ENCODE assay signal across 14 cellular contexts in the genomic region with DNA sequence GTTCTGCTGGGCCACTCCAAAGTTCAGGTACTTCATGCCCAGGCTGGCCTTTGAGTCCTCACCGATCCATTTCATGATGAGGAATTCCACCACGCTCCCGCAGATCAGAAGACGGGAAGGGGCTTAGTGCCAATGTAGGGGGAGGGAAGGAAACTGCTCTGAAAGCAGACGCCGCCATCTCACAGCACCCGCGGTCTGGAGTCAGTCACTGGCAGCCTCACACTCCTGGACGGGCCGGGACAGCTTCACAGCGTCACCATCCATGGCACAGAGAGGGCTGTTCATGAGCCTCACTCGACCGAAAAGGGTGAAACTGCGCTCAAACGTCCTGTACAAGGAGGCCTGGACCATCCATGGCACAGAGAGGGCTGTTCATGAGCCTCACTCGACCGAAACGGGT.
DNase-seq lines count a peak whose midpoint lies in the region; ATAC-seq, FAIRE-seq and TF ChIP-seq lines count a peak whose summit lies in the region.
"Had no signal": no experiment of that assay in that cellular context is flagged by ENCODE, and none has a peak within 500 bp of the region (broad histone marks: within the 10 kb centered on the region; RNA-seq: fewer than 3 reads in every experiment).

No MANE protein-coding gene starts in this region.

- H2AFZ ChIP-seq in HepG2 (ENCODE audit: low read length), result no peak overlapping the region

- ATAC-seq in right lobe of liver (peak in 1 of 4 donors; percentile 22), HepG2 (no peak), left lobe of liver (peak; percentile 12), sciatic nerve (no peak)

- H3K27ac ChIP-seq in right lobe of liver, result no peak overlapping the region
- no peak overlapping the region for H3K27ac ChIP-seq in HepG2 (ENCODE audit: extremely low read length, insufficient read depth, low read length)

- no peak overlapping the region for H3K9ac ChIP-seq in HepG2 (ENCODE audit: insufficient read depth, low read depth, low read length)

- H3K79me2 ChIP-seq in HepG2 (ENCODE audit: insufficient read depth, low read length), result no peaks in the 10 kb centered on the region

- POLR2A ChIA-PET in HepG2 (lab: Yijun Ruan, JAX), result no interaction called here
- POLR2A ChIA-PET in Caco-2 (lab: Charles Lee), result no interaction called here

- H3K9me3 ChIP-seq in right lobe of liver, result no peaks in the 10 kb centered on the region
- no peaks in the 10 kb centered on the region for H3K9me3 ChIP-seq in HepG2 (ENCODE audit: low read length)
- H3K9me3 ChIP-seq in Caco-2, result no peaks in the 10 kb centered on the region
- H3K9me3 ChIP-seq: HAP-1 had no signal

- TF ChIP-seq EP300 in HepG2 (IDR thresholded peaks at IDR 0.05; ENCODE audit: low read depth in 2 of 2, low read length in 2 of 2) (no peak), HepG2 (CRISPR knock-in tag; IDR thresholded peaks at IDR 0.05; ENCODE audit: borderline replicate concordance) (no peak)

- no peak overlapping the region for H3K27ac Mint-ChIP-seq in Caco-2 (ENCODE audit: unreplicated experiment)

- 93% methylated on average over 8 of the region's 18 CpGs for WGBS in right lobe of liver (ENCODE audit: insufficient coverage, low coverage, low lambda C conversion rate, missing lambda C conversion rate)
- WGBS in HepG2 (ENCODE audit: low lambda C conversion rate), result 96% methylated on average over 16 of the region's 18 CpGs

- peaks cover 29% of the 10 kb centered on the region for H3K36me3 Mint-ChIP-seq in Caco-2 (ENCODE audit: insufficient read depth, unreplicated experiment)

- H3K4me2 ChIP-seq in HepG2 (ENCODE audit: low read depth, low read length), result no peak overlapping the region

- no peaks in the 10 kb centered on the region for H3K9me3 Mint-ChIP-seq in Caco-2 (ENCODE audit: unreplicated experiment)

- no peak for TF ChIP-seq RAD21 in HepG2 (CRISPR knock-in tag; IDR thresholded peaks at IDR 0.05)

- no peaks in the 10 kb centered on the region for H3K27me3 ChIP-seq in right lobe of liver
- no peaks in the 10 kb centered on the region for H3K27me3 ChIP-seq in HepG2 (ENCODE audit: control insufficient read depth in 1 of 2, insufficient read depth in 2 of 2, low read length in 2 of 2)
- H3K27me3 ChIP-seq in Caco-2 (replicated peaks; ENCODE audit: control insufficient read depth, insufficient read depth, low read length), result no peaks in the 10 kb centered on the region

- FAIRE-seq in HepG2 (lab: Jason Lieb, UNC), result no peak
- FAIRE-seq: RCC 7860 had no signal

- in situ Hi-C loops in HepG2 (cut with HindIII; ENCODE audit: extremely low pct_ligation_motif_present, low pct_unique_long_range_greater_than_20kb), result loop anchor here (10.0 kb wide), 1 partner anchor 56 kb away; no protein-coding TSS in a partner anchor

- intact Hi-C loops in right lobe of liver (cut with DNase I), result no loop called here
- intact Hi-C loops in HepG2 (cut with micrococcal nuclease; ENCODE audit: unreplicated experiment), result no loop called here
- intact Hi-C loops in sciatic nerve (cut with DNase I), result no loop called here
- intact Hi-C loops in Caco-2 (cut with micrococcal nuclease; ENCODE audit: unreplicated experiment), result no loop called here

- peak; percentile 10 to 41 (median 22) for DNase-seq in right lobe of liver
- no peak for DNase-seq in HepG2 (ENCODE audit: low spot score)
- no peak for DNase-seq in left lobe of liver (ENCODE audit: low spot score)
- peak; percentile 38 for DNase-seq in sciatic nerve (ENCODE audit: low spot score)
- DNase-seq in NAMALWA (ENCODE audit: low spot score), result no peak
- DNase-seq in DMS 273 treated with DMSO at 0.1 percent for 48 hours (lab: John Stamatoyannopoulos, UW), result no peak
- no peak for DNase-seq in Caco-2
- DNase-seq: ACHN, NCI-H1417, NCI-H2029, NCI-H510A treated with DMSO at 0.1 percent for 48 hours, SIG-M5 had no signal

- CTCF ChIA-PET in HepG2 (lab: Yijun Ruan, JAX; ENCODE audit: low intra/inter-chr PET ratio, low total read pairs), result no interaction called here
- CTCF ChIA-PET in Caco-2 (lab: Charles Lee), result no interaction called here

- H3K4me3 Mint-ChIP-seq in Caco-2 (ENCODE audit: unreplicated experiment), result no peak overlapping the region

- H3K4me3 ChIP-seq in right lobe of liver, result no peak overlapping the region
- H3K4me3 ChIP-seq in HepG2 (replicated peaks in 1 of 3; ENCODE audit: insufficient read depth in 1 of 3, low read depth in 2 of 3, low read length in 3 of 3), result no peak overlapping the region
- no peak overlapping the region for H3K4me3 ChIP-seq in Caco-2 (ENCODE audit: low read depth, low read length)
- H3K4me3 ChIP-seq: HAP-1 had no signal

- no peaks in the 10 kb centered on the region for H4K20me1 ChIP-seq in HepG2 (ENCODE audit: insufficient read depth, low read length)

- TF ChIP-seq CTCF in right lobe of liver (IDR thresholded peaks at IDR 0.05), result no peak
- no peak for TF ChIP-seq CTCF in HepG2 (CRISPR knock-in tag; IDR thresholded peaks at IDR 0.05)
- TF ChIP-seq CTCF in Caco-2 (IDR thresholded peaks at IDR 0.05; ENCODE audit: insufficient read depth in 1 of 2, low read depth in 1 of 2, low read length in 1 of 2, severe bottlenecking in 1 of 2, unreplicated experiment in 1 of 2), result no peak

- H3K4me1 ChIP-seq in right lobe of liver (no peaks in the 10 kb centered on the region), HepG2 (ENCODE audit: insufficient read depth, low read length) (no peaks in the 10 kb centered on the region), Caco-2 (no peaks in the 10 kb centered on the region)
- H3K4me1 ChIP-seq: HAP-1 had no signal

- TF ChIP-seq POLR2A in right lobe of liver (IDR thresholded peaks at IDR 0.05), result no peak
- TF ChIP-seq POLR2A in HepG2 (IDR thresholded peaks at IDR 0.05; ENCODE audit: insufficient read depth in 1 of 2, low read depth in 2 of 2, low read length in 2 of 2), result no peak

- no TSS peak for BruUV-seq in HepG2 (replicated peaks; lab: Mats Ljungman, UMichigan)
- no TSS peak for BruUV-seq in Caco-2 (replicated peaks; lab: Mats Ljungman, UMichigan)

- no peaks in the 10 kb centered on the region for H3K27me3 Mint-ChIP-seq in Caco-2 (ENCODE audit: insufficient read depth, unreplicated experiment)

- H3K36me3 ChIP-seq in right lobe of liver (peaks cover 0 to 6% (median 0%) of the 10 kb centered on the region in 4 donors), HepG2 (replicated peaks in 1 of 2; ENCODE audit: control insufficient read depth in 1 of 2, insufficient read depth in 2 of 2, low read length in 2 of 2) (peaks cover 0 to 8% of the 10 kb centered on the region in 2 experiments; a peak in 3 of 5 replicates), Caco-2 (ENCODE audit: control insufficient read depth, insufficient read depth, low read length) (no peaks in the 10 kb centered on the region)
- H3K36me3 ChIP-seq: HAP-1 had no signal

- H3K4me1 Mint-ChIP-seq in Caco-2 (ENCODE audit: low read depth, unreplicated experiment), result no peaks in the 10 kb centered on the region

TF ChIP-seq in HepG2, 621 proteins besides CTCF, POLR2A, EP300 and RAD21 (continues in another document):
- no peak for TF ChIP-seq TCF12 (IDR thresholded peaks at IDR 0.05)
- no peak for TF ChIP-seq TCF12 (CRISPR knock-in tag; IDR thresholded peaks at IDR 0.05)
- TF ChIP-seq, protein P1, sequence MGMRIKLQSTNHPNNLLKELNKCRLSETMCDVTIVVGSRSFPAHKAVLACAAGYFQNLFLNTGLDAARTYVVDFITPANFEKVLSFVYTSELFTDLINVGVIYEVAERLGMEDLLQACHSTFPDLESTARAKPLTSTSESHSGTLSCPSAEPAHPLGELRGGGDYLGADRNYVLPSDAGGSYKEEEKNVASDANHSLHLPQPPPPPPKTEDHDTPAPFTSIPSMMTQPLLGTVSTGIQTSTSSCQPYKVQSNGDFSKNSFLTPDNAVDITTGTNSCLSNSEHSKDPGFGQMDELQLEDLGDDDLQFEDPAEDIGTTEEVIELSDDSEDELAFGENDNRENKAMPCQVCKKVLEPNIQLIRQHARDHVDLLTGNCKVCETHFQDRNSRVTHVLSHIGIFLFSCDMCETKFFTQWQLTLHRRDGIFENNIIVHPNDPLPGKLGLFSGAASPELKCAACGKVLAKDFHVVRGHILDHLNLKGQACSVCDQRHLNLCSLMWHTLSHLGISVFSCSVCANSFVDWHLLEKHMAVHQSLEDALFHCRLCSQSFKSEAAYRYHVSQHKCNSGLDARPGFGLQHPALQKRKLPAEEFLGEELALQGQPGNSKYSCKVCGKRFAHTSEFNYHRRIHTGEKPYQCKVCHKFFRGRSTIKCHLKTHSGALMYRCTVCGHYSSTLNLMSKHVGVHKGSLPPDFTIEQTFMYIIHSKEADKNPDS (CRISPR knock-in tag; IDR thresholded peaks at IDR 0.05), result no peak
- no peak for TF ChIP-seq PHF21A (CRISPR knock-in tag; IDR thresholded peaks at IDR 0.05)
- no peak for TF ChIP-seq ZNF34 (CRISPR knock-in tag; IDR thresholded peaks at IDR 0.05; ENCODE audit: borderline replicate concordance)
- TF ChIP-seq ZNF292 (CRISPR knock-in tag; IDR thresholded peaks at IDR 0.05; ENCODE audit: borderline replicate concordance, low read depth), result no peak
- TF ChIP-seq, protein P2, sequence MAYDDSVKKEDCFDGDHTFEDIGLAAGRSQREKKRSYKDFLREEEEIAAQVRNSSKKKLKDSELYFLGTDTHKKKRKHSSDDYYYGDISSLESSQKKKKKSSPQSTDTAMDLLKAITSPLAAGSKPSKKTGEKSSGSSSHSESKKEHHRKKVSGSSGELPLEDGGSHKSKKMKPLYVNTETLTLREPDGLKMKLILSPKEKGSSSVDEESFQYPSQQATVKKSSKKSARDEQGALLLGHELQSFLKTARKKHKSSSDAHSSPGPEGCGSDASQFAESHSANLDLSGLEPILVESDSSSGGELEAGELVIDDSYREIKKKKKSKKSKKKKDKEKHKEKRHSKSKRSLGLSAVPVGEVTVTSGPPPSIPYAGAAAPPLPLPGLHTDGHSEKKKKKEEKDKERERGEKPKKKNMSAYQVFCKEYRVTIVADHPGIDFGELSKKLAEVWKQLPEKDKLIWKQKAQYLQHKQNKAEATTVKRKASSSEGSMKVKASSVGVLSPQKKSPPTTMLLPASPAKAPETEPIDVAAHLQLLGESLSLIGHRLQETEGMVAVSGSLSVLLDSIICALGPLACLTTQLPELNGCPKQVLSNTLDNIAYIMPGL (CRISPR knock-in tag; IDR thresholded peaks at IDR 0.05; ENCODE audit: borderline replicate concordance in 1 of 2, low read depth in 1 of 2), result no peak
- TF ChIP-seq, protein P3, sequence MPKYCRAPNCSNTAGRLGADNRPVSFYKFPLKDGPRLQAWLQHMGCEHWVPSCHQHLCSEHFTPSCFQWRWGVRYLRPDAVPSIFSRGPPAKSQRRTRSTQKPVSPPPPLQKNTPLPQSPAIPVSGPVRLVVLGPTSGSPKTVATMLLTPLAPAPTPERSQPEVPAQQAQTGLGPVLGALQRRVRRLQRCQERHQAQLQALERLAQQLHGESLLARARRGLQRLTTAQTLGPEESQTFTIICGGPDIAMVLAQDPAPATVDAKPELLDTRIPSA (CRISPR knock-in tag; IDR thresholded peaks at IDR 0.05; ENCODE audit: borderline replicate concordance), result no peak
- no peak for TF ChIP-seq ZSCAN21 (CRISPR knock-in tag; IDR thresholded peaks at IDR 0.05; ENCODE audit: borderline replicate concordance)

Comparison
In these comparisons a context has a peak if more than half of its experiments do, and no peak if none do; other contexts are left out.
1. DNase-seq: peak in right lobe of liver (3 of 3) and sciatic nerve (single experiment); none in HepG2 (single experiment), left lobe of liver (single experiment), NAMALWA (single experiment), DMS 273 treated with DMSO at 0.1 percent for 48 hours (single experiment) and Caco-2 (0 of 2).